Comparison of ENCODE assay signal across 2 cellular contexts in the genomic region with DNA sequence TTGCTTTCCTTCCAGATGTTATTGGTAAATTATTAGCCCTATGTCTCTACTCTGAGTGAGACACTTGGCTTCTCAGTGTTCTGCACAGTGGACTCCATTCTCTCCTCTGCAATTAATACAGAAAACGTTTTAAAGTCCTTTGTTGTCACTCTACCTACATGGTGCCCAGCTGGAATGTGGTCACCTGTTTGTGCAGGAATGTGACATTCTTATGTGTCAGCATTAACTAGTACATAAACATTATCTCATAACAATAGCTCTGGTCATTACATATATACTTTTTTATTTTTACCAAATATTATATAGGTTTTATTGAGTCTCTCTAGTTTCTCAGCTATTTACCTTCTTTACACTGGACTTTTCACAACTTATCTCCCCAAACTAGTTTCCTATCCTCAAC.
TF ChIP-seq lines count a peak whose summit lies in the region.

No MANE protein-coding gene starts in this region.

TF ChIP-seq in HepG2, 621 proteins besides CTCF, POLR2A, EP300 and RAD21:
- TF ChIP-seq ZFP36L1 (CRISPR knock-in tag; IDR thresholded peaks at IDR 0.05) (no peak), CREM (IDR thresholded peaks at IDR 0.05) (no peak), CREM (CRISPR knock-in tag; IDR thresholded peaks at IDR 0.05) (no peak), CREB3 (CRISPR knock-in tag; IDR thresholded peaks at IDR 0.05) (no peak), MAFK (conservative IDR thresholded peaks at IDR 0.05 in 1 of 2, IDR thresholded peaks at IDR 0.05 in 1 of 2; ENCODE audit: low read length in 2 of 2) (peak; percentile 22 to 51; a peak in 2 of 4 replicates), ZNF574 (CRISPR knock-in tag; IDR thresholded peaks at IDR 0.05) (no peak), SP140L (CRISPR knock-in tag; IDR thresholded peaks at IDR 0.05; ENCODE audit: borderline replicate concordance) (no peak)
TF ChIP-seq in HepG2: peak in this region for 1.

TF ChIP-seq in H1, 55 proteins besides CTCF, POLR2A, EP300 and RAD21:
- TF ChIP-seq TEAD4 (IDR thresholded peaks at IDR 0.05; ENCODE audit: low read depth, low read length): peak; percentile 80
- TF ChIP-seq CHD1 (IDR thresholded peaks at IDR 0.05; ENCODE audit: low read depth, low read length): no peak
